In the genomic region with DNA sequence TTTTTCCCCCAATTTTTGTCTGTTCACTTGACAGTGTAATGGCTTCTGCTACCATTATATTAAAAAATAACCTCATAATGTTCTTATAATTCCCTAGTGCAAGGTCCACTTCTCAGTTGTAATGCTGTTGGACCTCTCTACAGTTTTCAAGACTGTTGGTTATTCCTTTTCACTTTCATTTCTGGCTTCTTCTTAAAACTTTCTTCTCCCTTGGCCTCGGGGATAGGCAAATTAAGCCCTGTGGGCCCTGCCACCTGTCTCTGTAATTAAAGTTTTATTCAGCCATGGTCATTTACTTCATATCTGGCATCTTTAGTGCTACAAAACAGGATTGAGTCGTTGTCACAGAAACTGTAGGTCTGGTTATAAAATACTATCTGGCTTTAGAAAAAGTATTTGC, we compare ENCODE assay signal across 16 cellular contexts.
A peak's percentile ranks its signal among the peaks of the same experiment; 100 is the strongest.
DNase-seq lines count a peak whose midpoint lies in the region; ATAC-seq lines count a peak whose summit lies in the region.
"Had no signal": no experiment of that assay in that cellular context is flagged by ENCODE, and none has a peak within 500 bp of the region (broad histone marks: within the 10 kb centered on the region; RNA-seq: fewer than 3 reads in every experiment).

No MANE protein-coding gene starts in this region.

- peaks cover 35% of the 10 kb centered on the region for H3K36me3 Mint-ChIP-seq in T-cell

- no peaks in the 10 kb centered on the region for H3K27me3 Mint-ChIP-seq in T-cell
- H3K27me3 Mint-ChIP-seq: activated naive CD4-positive, alpha-beta T cell treated with anti-CD3 and anti-CD28 coated beads, Interleukin-2, amount 10 ng/mL, durations not matched to agents 7 days and 5 days had no signal

- ATAC-seq in GM18498 (IDR thresholded peaks at IDR 0.05; ENCODE audit: unreplicated experiment) (peak; percentile 82), GM19324 (IDR thresholded peaks at IDR 0.05; ENCODE audit: low FRiP score, unreplicated experiment) (peak; percentile 88), HG02678 (IDR thresholded peaks at IDR 0.05; ENCODE audit: unreplicated experiment) (peak; percentile 72), T-cell (replicated peaks in 1 of 4) (no peak)
- ATAC-seq: right lobe of liver had no signal

- POLR2A ChIA-PET in T-cell (lab: Charles Lee): no interaction called here

- peaks cover 56 to 69% (median 59%) of the 10 kb centered on the region in 3 donors for H3K4me1 Mint-ChIP-seq in T-cell

- no peak overlapping the region for H3K4me3 Mint-ChIP-seq in T-cell
- H3K4me3 Mint-ChIP-seq: activated naive CD4-positive, alpha-beta T cell treated with anti-CD3 and anti-CD28 coated beads, Interleukin-2, amount 10 ng/mL, durations not matched to agents 7 days and 5 days had no signal

- DNase-seq in NAMALWA (ENCODE audit: low spot score) (peak; percentile 18), T-cell (no peak), NCI-H774 (lab: John Stamatoyannopoulos, UW) (no peak), HuH-7.5 (ENCODE audit: low spot score) (no peak)
- DNase-seq in activated CD4-positive, alpha-beta T cell treated with anti-CD3 and anti-CD28 coated beads for 4 hours: no peak
- DNase-seq: activated naive CD4-positive, alpha-beta T cell treated with anti-CD3 and anti-CD28 coated beads, Interleukin-2, amount 10 ng/mL, durations not matched to agents 7 days and 5 days; effector CD4-positive, alpha-beta T cell; GM23248; midbrain; NCI-H446; nucleus accumbens; right lobe of liver; SHP77 had no signal

- H3K27ac Mint-ChIP-seq in T-cell: peak overlapping the region in 1 of 2 donors; percentile 64
- H3K27ac Mint-ChIP-seq: activated naive CD4-positive, alpha-beta T cell treated with anti-CD3 and anti-CD28 coated beads, Interleukin-2, amount 10 ng/mL, durations not matched to agents 7 days and 5 days had no signal

- CTCF ChIA-PET in T-cell (lab: Charles Lee): no interaction called here

- H3K9me3 Mint-ChIP-seq in T-cell: no peaks in the 10 kb centered on the region
- H3K9me3 Mint-ChIP-seq: activated naive CD4-positive, alpha-beta T cell treated with anti-CD3 and anti-CD28 coated beads, Interleukin-2, amount 10 ng/mL, durations not matched to agents 7 days and 5 days had no signal

Comparison
In these comparisons a context has a peak if more than half of its experiments do, and no peak if none do; other contexts are left out.
1. ATAC-seq: peak in GM18498 (single experiment), GM19324 (single experiment) and HG02678 (single experiment); none in T-cell (0 of 4).